ENCODE assay signal across 8 cellular contexts in the genomic region with DNA sequence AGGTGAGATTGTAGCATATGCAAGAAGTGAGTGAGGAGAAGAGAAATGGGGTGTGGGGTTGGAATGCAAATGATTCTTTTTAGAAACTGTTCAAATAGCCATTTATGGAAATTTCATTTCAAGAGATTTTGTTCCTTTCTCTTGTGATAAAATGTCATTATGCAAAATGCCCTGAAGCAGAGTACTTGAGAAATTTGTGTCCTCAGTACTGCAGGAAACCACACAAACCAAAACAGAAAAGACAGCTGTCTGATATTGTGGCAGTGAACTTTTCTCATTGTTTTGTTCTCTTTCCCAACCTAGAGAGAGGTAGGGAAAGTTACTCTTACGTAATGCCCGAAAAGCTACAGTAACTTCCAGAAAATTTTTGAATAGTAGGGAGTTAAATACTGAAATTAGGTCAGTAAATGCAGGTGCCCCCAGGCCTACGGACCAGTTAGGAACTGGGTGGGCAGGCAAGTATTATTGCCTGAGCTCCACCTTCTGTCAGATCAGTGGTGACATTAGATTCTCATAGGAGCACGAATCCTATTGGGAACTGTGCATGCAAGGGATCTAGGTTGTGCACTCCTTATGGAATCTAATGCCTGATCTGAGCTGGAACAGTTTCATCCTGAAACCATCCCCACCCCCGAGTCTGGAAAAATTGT. TPM values are rescaled to one million over a fixed set of nuclear protein-coding genes. Genes with fewer than 3 reads are reported as not detected.
A peak's percentile ranks its signal among the peaks of the same experiment; 100 is the strongest.
DNase-seq lines count a peak whose midpoint lies in the region; ATAC-seq lines count a peak whose summit lies in the region.

No MANE protein-coding gene starts in this region.

- H3K4me3 Mint-ChIP-seq in activated CD4-positive, alpha-beta T cell treated with anti-CD3 and anti-CD28 coated beads, Interleukin-2, amount 10 ng/mL, durations not matched to agents 7 days and 5 days, result no peak overlapping the region
- no peak overlapping the region for H3K4me3 Mint-ChIP-seq in stimulated activated naive B cell treated with anti-CD40 and anti-IgM and Interleukin-4, amounts not matched to agents 10 μg/mL and 1 μg/mL and 100 μg/mL, for 72 hours

- POLR2A ChIA-PET in activated CD4-positive, alpha-beta T cell treated with anti-CD3 and anti-CD28 coated beads, Interleukin-2, amount 10 ng/mL, durations not matched to agents 7 days and 5 days (lab: Charles Lee), result interaction anchor here (0.6 kb wide), 1 partner anchor 1590 kb away, joined by 3 read pairs; no protein-coding TSS in a partner anchor

- H3K27ac Mint-ChIP-seq in activated CD4-positive, alpha-beta T cell treated with anti-CD3 and anti-CD28 coated beads, Interleukin-2, amount 10 ng/mL, durations not matched to agents 7 days and 5 days, result peak overlapping the region; percentile 2
- no peak overlapping the region for H3K27ac Mint-ChIP-seq in stimulated activated naive B cell treated with anti-CD40 and anti-IgM and Interleukin-4, amounts not matched to agents 10 μg/mL and 1 μg/mL and 100 μg/mL, for 72 hours

- H3K36me3 Mint-ChIP-seq in activated CD4-positive, alpha-beta T cell treated with anti-CD3 and anti-CD28 coated beads, Interleukin-2, amount 10 ng/mL, durations not matched to agents 7 days and 5 days (ENCODE audit: low read depth), result peaks cover 59% of the 10 kb centered on the region
- H3K36me3 Mint-ChIP-seq in stimulated activated naive B cell treated with anti-CD40 and anti-IgM and Interleukin-4, amounts not matched to agents 10 μg/mL and 1 μg/mL and 100 μg/mL, for 72 hours, result peaks cover 49 to 74% of the 10 kb centered on the region in 2 donors

- H3K9me3 Mint-ChIP-seq in activated CD4-positive, alpha-beta T cell treated with anti-CD3 and anti-CD28 coated beads, Interleukin-2, amount 10 ng/mL, durations not matched to agents 7 days and 5 days, result no peaks in the 10 kb centered on the region
- H3K9me3 Mint-ChIP-seq in stimulated activated naive B cell treated with anti-CD40 and anti-IgM and Interleukin-4, amounts not matched to agents 10 μg/mL and 1 μg/mL and 100 μg/mL, for 72 hours, result no peaks in the 10 kb centered on the region

- DNase-seq in activated CD4-positive, alpha-beta T cell treated with anti-CD3 and anti-CD28 coated beads, Interleukin-2, amount 10 ng/mL, durations not matched to agents 7 days and 5 days, result no peak
- DNase-seq in activated CD4-positive, alpha-beta T cell treated with anti-CD3 and anti-CD28 coated beads, Interleukin-2, amount 50 U/mL, for 1 hour, result no peak
- peak; percentile 82 for DNase-seq in RPMI7951 (ENCODE audit: low read depth)
- DNase-seq in stimulated activated naive B cell treated with anti-CD40 and anti-IgM and Interleukin-4, amounts not matched to agents 10 μg/mL and 1 μg/mL and 100 μg/mL, for 72 hours, result no peak
- DNase-seq in NCI-H82 treated with DMSO at 0.1 percent for 48 hours (lab: John Stamatoyannopoulos, UW; ENCODE audit: unreplicated experiment), result no peak
- DNase-seq in Ammon's horn (ENCODE audit: low spot score), result no peak
- no peak for DNase-seq in left colon

- peak; percentile 94 for ATAC-seq in HG02870 (IDR thresholded peaks at IDR 0.05; ENCODE audit: unreplicated experiment)
- ATAC-seq in stimulated activated naive B cell treated with anti-CD40 and anti-IgM and Interleukin-4, amounts not matched to agents 10 μg/mL and 1 μg/mL and 100 μg/mL, for 72 hours (replicated peaks), result peak; percentile 68 to 93
- no peak for ATAC-seq in left colon

- CTCF ChIA-PET in activated CD4-positive, alpha-beta T cell treated with anti-CD3 and anti-CD28 coated beads, Interleukin-2, amount 10 ng/mL, durations not matched to agents 7 days and 5 days (lab: Charles Lee), result interaction anchor here (1.1 kb wide), 1 partner anchor 8 kb away, joined by 3 read pairs; no protein-coding TSS in a partner anchor

- intact Hi-C loops in left colon (cut with DNase I, micrococcal nuclease), result no loop called here

- peaks cover 32% of the 10 kb centered on the region for H3K4me1 Mint-ChIP-seq in activated CD4-positive, alpha-beta T cell treated with anti-CD3 and anti-CD28 coated beads, Interleukin-2, amount 10 ng/mL, durations not matched to agents 7 days and 5 days
- H3K4me1 Mint-ChIP-seq in stimulated activated naive B cell treated with anti-CD40 and anti-IgM and Interleukin-4, amounts not matched to agents 10 μg/mL and 1 μg/mL and 100 μg/mL, for 72 hours, result peaks cover 11 to 16% of the 10 kb centered on the region in 2 donors

- H3K27me3 Mint-ChIP-seq in activated CD4-positive, alpha-beta T cell treated with anti-CD3 and anti-CD28 coated beads, Interleukin-2, amount 10 ng/mL, durations not matched to agents 7 days and 5 days, result no peaks in the 10 kb centered on the region
- H3K27me3 Mint-ChIP-seq in stimulated activated naive B cell treated with anti-CD40 and anti-IgM and Interleukin-4, amounts not matched to agents 10 μg/mL and 1 μg/mL and 100 μg/mL, for 72 hours, result no peaks in the 10 kb centered on the region

RNA-seq across cellular contexts. Expression of a gene that starts 34.0 kb away (rescaled TPM):
- 10 to 100 TPM; 54.1 to 60.5 TPM for total RNA-seq in activated CD4-positive, alpha-beta T cell treated with anti-CD3 and anti-CD28 coated beads, Interleukin-2, amount 10 ng/mL, durations not matched to agents 7 days and 5 days
- total RNA-seq in RPMI7951 (2014; rRNA removed; shearing (Covaris generic)), result 66.7 and 75.2 TPM in 2 replicates
- 100 to 1,000 TPM; 129 to 139 TPM for total RNA-seq in left colon
